8 cellular contexts compared by ENCODE assay signal in genomic region chr6:21587182-21587924, GRCh38. TPM values are rescaled to one million over a fixed set of nuclear protein-coding genes. Genes with fewer than 3 reads are reported as not detected.
A peak's percentile ranks its signal among the peaks of the same experiment; 100 is the strongest.
DNase-seq lines count a peak whose midpoint lies in the region; ATAC-seq and TF ChIP-seq lines count a peak whose summit lies in the region.

No MANE protein-coding gene starts in this region.

- H3K27me3 ChIP-seq in ACC112 (ENCODE audit: insufficient read depth, low read length) (no peaks in the 10 kb centered on the region), right lobe of liver (no peaks in the 10 kb centered on the region)

- H3K36me3 ChIP-seq in ACC112 (ENCODE audit: insufficient read depth, low read length) (no peaks in the 10 kb centered on the region), right lobe of liver (no peaks in the 10 kb centered on the region)

- peak overlapping the region; percentile 86 for H3K27ac Mint-ChIP-seq in T-helper 2 cell treated with Interferon-gamma antibody and Interleukin-4, amounts not matched to agents 5 μg/mL and 100 μg/mL, for 36 hours

- WGBS in right lobe of liver (ENCODE audit: insufficient coverage, low coverage, low lambda C conversion rate, missing lambda C conversion rate), result 3% methylated on average over 35 of the region's 52 CpGs

- H3K4me1 ChIP-seq in ACC112 (ENCODE audit: control insufficient read depth, insufficient read depth, low read length, unreplicated experiment) (no peaks in the 10 kb centered on the region), right lobe of liver (peaks cover 0 to 10% (median 0%) of the 10 kb centered on the region in 4 donors)

- peaks cover 11% of the 10 kb centered on the region for H3K4me1 Mint-ChIP-seq in T-helper 2 cell treated with Interferon-gamma antibody and Interleukin-4, amounts not matched to agents 5 μg/mL and 100 μg/mL, for 36 hours (ENCODE audit: low read depth)

- H3K27me3 Mint-ChIP-seq in T-helper 2 cell treated with Interferon-gamma antibody and Interleukin-4, amounts not matched to agents 5 μg/mL and 100 μg/mL, for 36 hours (ENCODE audit: low read depth), result peaks cover 57% of the 10 kb centered on the region

- ATAC-seq in HG02623 (IDR thresholded peaks at IDR 0.05; ENCODE audit: unreplicated experiment) (peak; percentile 26), right lobe of liver (peak; percentile 56 to 69 (median 66))
- peak; percentile 8 for ATAC-seq in stimulated activated naive CD8-positive, alpha-beta T cell treated with anti-CD3 and anti-CD28 coated beads, Interleukin-15, Interleukin-2, amounts not matched to agents 100 U/mL and 50 U/mL, for 24 hours

- peak; percentile 37 for TF ChIP-seq CTCF in GM12874 (IDR thresholded peaks at IDR 0.05; ENCODE audit: insufficient read depth, low read depth, low read length)
- peak in 1 of 4 donors; percentile 10 for TF ChIP-seq CTCF in right lobe of liver (IDR thresholded peaks at IDR 0.05)

- peak overlapping the region; percentile 99 for H2AFZ ChIP-seq in ACC112 (ENCODE audit: low read length, unreplicated experiment)

- H3K27ac ChIP-seq in ACC112 (ENCODE audit: low read depth, low read length) (no peak overlapping the region), right lobe of liver (peak overlapping the region; percentile 8 to 85 (median 48))

- peak; percentile 95 for DNase-seq in NCI-H1105 (lab: John Stamatoyannopoulos, UW)
- peak; percentile 44 for DNase-seq in T-helper 2 cell treated with Interferon-gamma antibody and Interleukin-4, amounts not matched to agents 5 μg/mL and 100 μg/mL, for 36 hours (ENCODE audit: low spot score)
- DNase-seq in dermis microvascular lymphatic vessel endothelial cell (ENCODE audit: low read depth in 2 of 2), result peak; percentile 58 to 71
- DNase-seq in right lobe of liver, result peak in 2 of 3 donors; percentile 62 to 73
- DNase-seq in stimulated activated naive CD8-positive, alpha-beta T cell treated with anti-CD3 and anti-CD28 coated beads, Interleukin-15, Interleukin-2, amounts not matched to agents 100 U/mL and 50 U/mL, for 24 hours, result peak; percentile 34

- no peak for TF ChIP-seq POLR2A in right lobe of liver (IDR thresholded peaks at IDR 0.05)

- H3K4me3 ChIP-seq in ACC112 (ENCODE audit: low read depth, low read length) (peak overlapping the region; percentile 96), right lobe of liver (peak overlapping the region; percentile 50 to 71 (median 61))

- peak overlapping the region; percentile 96 for H3K4me3 Mint-ChIP-seq in T-helper 2 cell treated with Interferon-gamma antibody and Interleukin-4, amounts not matched to agents 5 μg/mL and 100 μg/mL, for 36 hours

- peaks cover 10% of the 10 kb centered on the region for H3K9me3 Mint-ChIP-seq in T-helper 2 cell treated with Interferon-gamma antibody and Interleukin-4, amounts not matched to agents 5 μg/mL and 100 μg/mL, for 36 hours

- intact Hi-C loops in right lobe of liver (cut with DNase I), result no loop called here

- H3K36me3 Mint-ChIP-seq in T-helper 2 cell treated with Interferon-gamma antibody and Interleukin-4, amounts not matched to agents 5 μg/mL and 100 μg/mL, for 36 hours (ENCODE audit: low read depth), result no peaks in the 10 kb centered on the region

- H3K79me2 ChIP-seq in ACC112 (ENCODE audit: control insufficient read depth, insufficient read depth, low read length, unreplicated experiment), result no peaks in the 10 kb centered on the region

- no peaks in the 10 kb centered on the region for H3K9me3 ChIP-seq in right lobe of liver

RNA-seq across cellular contexts. Expression of gene SOX4, which starts 6.2 kb away (rescaled TPM):
- 67.5 and 78.0 TPM in 2 replicates for total RNA-seq in dermis microvascular lymphatic vessel endothelial cell
- 10 to 100 TPM in 1 of 6 experiments, 1 to 10 TPM in 4, under 1 TPM in 1; 0.81 to 22.5 (median 2.4) TPM for total RNA-seq in right lobe of liver

Comparison
In these comparisons a context has a peak if more than half of its experiments do, and no peak if none do; other contexts are left out.
1. ATAC-seq: peak in every context shown above with its lines; median percentile 66 in right lobe of liver; 26 in HG02623; 8 in stimulated activated naive CD8-positive, alpha-beta T cell treated with anti-CD3 and anti-CD28 coated beads, Interleukin-15, Interleukin-2, amounts not matched to agents 100 U/mL and 50 U/mL, for 24 hours.
2. DNase-seq: peak in every context shown above with its lines; median percentile 95 in NCI-H1105; 68 in right lobe of liver; 64 in dermis microvascular lymphatic vessel endothelial cell; 44 in T-helper 2 cell treated with Interferon-gamma antibody and Interleukin-4, amounts not matched to agents 5 μg/mL and 100 μg/mL, for 36 hours; 34 in stimulated activated naive CD8-positive, alpha-beta T cell treated with anti-CD3 and anti-CD28 coated beads, Interleukin-15, Interleukin-2, amounts not matched to agents 100 U/mL and 50 U/mL, for 24 hours.